In genomic region chr22:26017932-26018331, GRCh38 we compare ENCODE assay signal across 34 cellular contexts.
"Had no signal": no experiment of that assay in that cellular context is flagged by ENCODE, and none has a peak within 500 bp of the region (broad histone marks: within the 10 kb centered on the region; RNA-seq: fewer than 3 reads in every experiment).

No MANE protein-coding gene starts in this region.

- H3K27me3 ChIP-seq: adrenal gland, body of pancreas had no signal

- H3K36me3 ChIP-seq: adrenal gland, breast epithelium, MG63 had no signal

- ATAC-seq: activated naive CD4-positive, alpha-beta T cell treated with anti-CD3 and anti-CD28 coated beads, Interleukin-2, amount 50 U/mL, for 72 hours; activated T-cell treated with anti-CD3 and anti-CD28 coated beads, Interleukin-2, amount 50 U/mL, for 4 hours; body of pancreas; Right ventricle myocardium inferior had no signal

- H3K9me3 ChIP-seq: adrenal gland, body of pancreas, breast epithelium, MG63 had no signal

- H3K27ac ChIP-seq: adrenal gland, body of pancreas, breast epithelium, PC-9, RWPE1, VCaP had no signal

- DNase-seq: activated B cell treated with CpG ODN at 0.5 μM for 24 hours; activated CD4-positive, alpha-beta memory T cell treated with anti-CD3 and anti-CD28 coated beads for 36 hours; activated CD4-positive, alpha-beta T cell treated with anti-CD3 and anti-CD28 coated beads for 4 hours; activated CD4-positive, alpha-beta T cell treated with anti-CD3 and anti-CD28 coated beads, Interleukin-2, amount 50 U/mL, for 1 hour; activated CD4-positive, CD25-positive, alpha-beta regulatory T cell treated with anti-CD3 and anti-CD28 coated beads, Interleukin-2, amount 50 U/mL, for 72 hours; activated CD8-positive, alpha-beta memory T cell treated with anti-CD3 and anti-CD28 coated beads, Interleukin-2, amount 50 U/mL, for 4 hours; activated gamma-delta T cell treated with Interleukin-2 at 50 U/mL for 16 hours; activated naive CD4-positive, alpha-beta T cell treated with anti-CD3 and anti-CD28 coated beads for 36 hours; activated T-cell treated with anti-CD3 and anti-CD28 coated beads for 4 hours; activated T-cell treated with anti-CD3 and anti-CD28 coated beads, Interleukin-2, amount 50 U/mL, for 4 hours; adrenal gland; body of pancreas; Kasumi-1; MG63; NCI-H1048; NCI-H1105 treated with DMSO at 0.1 percent for 48 hours; NCI-H1436 treated with DMSO at 0.1 percent for 48 hours; NCI-H1694 treated with DMSO at 0.1 percent for 48 hours; NCI-H2029; NCI-H345; NCI-H524 treated with DMSO at 0.1 percent for 48 hours; NCI-H748 treated with DMSO at 0.1 percent for 48 hours; NK-92 treated with Interleukin-12 subunit alpha and Interleukin-12 subunit beta, amount 100 ng/mL, for 24 hours; PC-9; SIG-M5; SW 1271; T-helper 1 cell; T-helper 2 cell; T-helper 9 cell had no signal

- H3K4me3 ChIP-seq: adrenal gland, body of pancreas, breast epithelium, MG63, PC-9 had no signal

- H3K4me1 ChIP-seq: adrenal gland, body of pancreas, breast epithelium had no signal
